In the genomic region with DNA sequence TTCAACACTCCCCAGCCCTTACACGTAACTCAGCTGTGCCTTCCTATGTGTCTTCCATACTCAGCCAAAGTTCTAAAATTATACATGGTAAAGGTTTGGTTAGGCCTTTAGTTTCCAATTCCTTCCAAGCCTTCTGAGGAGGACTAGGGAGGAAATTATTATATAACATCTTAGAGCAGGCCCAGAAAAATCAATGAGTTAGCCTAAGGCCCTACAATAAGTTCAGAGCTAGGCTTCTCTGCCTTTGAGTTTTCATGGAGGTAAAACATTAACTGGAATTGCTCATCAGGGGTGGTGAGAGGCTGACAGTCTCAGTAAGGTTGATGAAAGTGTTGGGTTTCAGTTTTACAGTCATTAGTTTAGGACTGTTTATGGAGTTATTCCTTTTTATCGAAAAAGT, we compare ENCODE assay signal across 13 cellular contexts.
A peak's percentile ranks its signal among the peaks of the same experiment; 100 is the strongest.
DNase-seq lines count a peak whose midpoint lies in the region; ATAC-seq and TF ChIP-seq lines count a peak whose summit lies in the region.
"Had no signal": no experiment of that assay in that cellular context is flagged by ENCODE, and none has a peak within 500 bp of the region (broad histone marks: within the 10 kb centered on the region; RNA-seq: fewer than 3 reads in every experiment).

No MANE protein-coding gene starts in this region.

- H3K4me1 ChIP-seq in liver (ENCODE audit: control insufficient read depth in 4 of 4, insufficient read depth in 4 of 4, low read length in 3 of 4) (peaks cover 0 to 4% (median 3%) of the 10 kb centered on the region in 4 donors), body of pancreas (no peaks in the 10 kb centered on the region)

- H3K27me3 ChIP-seq in liver (ENCODE audit: control insufficient read depth in 4 of 4, insufficient read depth in 4 of 4, low read length in 3 of 4) (no peaks in the 10 kb centered on the region), body of pancreas (no peaks in the 10 kb centered on the region)

- H3K9me3 ChIP-seq in liver (ENCODE audit: control insufficient read depth in 4 of 4, low read length in 3 of 4) (no peaks in the 10 kb centered on the region), body of pancreas (no peaks in the 10 kb centered on the region)

- no peaks in the 10 kb centered on the region for H3K36me3 ChIP-seq in liver (ENCODE audit: control insufficient read depth in 4 of 4, insufficient read depth in 3 of 4, low read depth in 1 of 4, low read length in 3 of 4)
- no peaks in the 10 kb centered on the region for H3K36me3 ChIP-seq in body of pancreas (replicated peaks in 1 of 2; ENCODE audit: insufficient read depth in 1 of 2, low read depth in 2 of 2)

- 62% methylated on average over 2 of the region's 2 CpGs for WGBS in liver
- 67 to 77% methylated on average over 2 of the region's 2 CpGs for WGBS in body of pancreas, 2 donors

- intact Hi-C loops in body of pancreas (cut with DNase I), result no loop called here

- DNase-seq in NCI-H187 treated with DMSO at 0.1 percent for 48 hours (lab: John Stamatoyannopoulos, UW), result no peak
- no peak for DNase-seq in epidermal melanocyte (ENCODE audit: insufficient read length, low spot score)
- no peak for DNase-seq in body of pancreas
- DNase-seq in activated CD8-positive, alpha-beta memory T cell treated with anti-CD3 and anti-CD28 coated beads, Interleukin-2, amount 50 U/mL, for 4 hours, result no peak
- DNase-seq: C1 segment of cervical spinal cord, erythroblast, NCI-H1092 treated with DMSO at 0.1 percent for 48 hours had no signal

- ATAC-seq in GM18867 (IDR thresholded peaks at IDR 0.05; ENCODE audit: unreplicated experiment) (peak; percentile 84), HG02623 (IDR thresholded peaks at IDR 0.05; ENCODE audit: unreplicated experiment) (peak; percentile 84), HG03460 (IDR thresholded peaks at IDR 0.05; ENCODE audit: unreplicated experiment) (peak; percentile 74), body of pancreas (no peak)
- ATAC-seq: activated T-helper 17 cell treated with anti-CD3 and anti-CD28 coated beads, Interleukin-2, amount 50 U/mL, for 72 hours had no signal

- H3K27ac ChIP-seq in liver (ENCODE audit: low read depth in 1 of 2, low read length in 2 of 2), result peak overlapping the region in 1 of 2 donors; percentile 53
- H3K27ac ChIP-seq in body of pancreas, result no peak overlapping the region
- H3K27ac ChIP-seq: skin epidermis had no signal

- TF ChIP-seq POLR2A in body of pancreas (IDR thresholded peaks at IDR 0.05), result no peak

- no peak overlapping the region for H3K9ac ChIP-seq in liver (ENCODE audit: low read depth in 1 of 2, low read length in 2 of 2)

- TF ChIP-seq RAD21 in liver (IDR thresholded peaks at IDR 0.05), result peak; percentile 13 to 25

- TF ChIP-seq CTCF in liver (IDR thresholded peaks at IDR 0.05; ENCODE audit: low read depth, low read length, missing input control) (no peak), body of pancreas (IDR thresholded peaks at IDR 0.05) (no peak)

- H3K4me3 ChIP-seq in liver (ENCODE audit: low read depth in 1 of 3, low read length in 3 of 3) (no peak overlapping the region), body of pancreas (no peak overlapping the region)
- H3K4me3 ChIP-seq: skin epidermis had no signal

TF ChIP-seq in liver, 16 proteins besides CTCF, POLR2A, EP300 and RAD21:
- TF ChIP-seq EGR1 (IDR thresholded peaks at IDR 0.05; ENCODE audit: low read depth in 2 of 2), result no peak
- TF ChIP-seq, protein P1, sequence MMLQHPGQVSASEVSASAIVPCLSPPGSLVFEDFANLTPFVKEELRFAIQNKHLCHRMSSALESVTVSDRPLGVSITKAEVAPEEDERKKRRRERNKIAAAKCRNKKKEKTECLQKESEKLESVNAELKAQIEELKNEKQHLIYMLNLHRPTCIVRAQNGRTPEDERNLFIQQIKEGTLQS (IDR thresholded peaks at IDR 0.05), result peak; percentile 37
- peak; percentile 45 for TF ChIP-seq YY1 (IDR thresholded peaks at IDR 0.05)
- no peak for TF ChIP-seq HNF4G (IDR thresholded peaks at IDR 0.05)
- peak; percentile 43 to 60 for TF ChIP-seq RXRA (IDR thresholded peaks at IDR 0.05)
- no peak for TF ChIP-seq GABPA (IDR thresholded peaks at IDR 0.05 in 1 of 2, conservative IDR thresholded peaks at IDR 0.05 in 1 of 2)
- TF ChIP-seq FOXA2 (IDR thresholded peaks at IDR 0.05), result no peak
- TF ChIP-seq SP1 (IDR thresholded peaks at IDR 0.05), result no peak
- TF ChIP-seq, protein P2, sequence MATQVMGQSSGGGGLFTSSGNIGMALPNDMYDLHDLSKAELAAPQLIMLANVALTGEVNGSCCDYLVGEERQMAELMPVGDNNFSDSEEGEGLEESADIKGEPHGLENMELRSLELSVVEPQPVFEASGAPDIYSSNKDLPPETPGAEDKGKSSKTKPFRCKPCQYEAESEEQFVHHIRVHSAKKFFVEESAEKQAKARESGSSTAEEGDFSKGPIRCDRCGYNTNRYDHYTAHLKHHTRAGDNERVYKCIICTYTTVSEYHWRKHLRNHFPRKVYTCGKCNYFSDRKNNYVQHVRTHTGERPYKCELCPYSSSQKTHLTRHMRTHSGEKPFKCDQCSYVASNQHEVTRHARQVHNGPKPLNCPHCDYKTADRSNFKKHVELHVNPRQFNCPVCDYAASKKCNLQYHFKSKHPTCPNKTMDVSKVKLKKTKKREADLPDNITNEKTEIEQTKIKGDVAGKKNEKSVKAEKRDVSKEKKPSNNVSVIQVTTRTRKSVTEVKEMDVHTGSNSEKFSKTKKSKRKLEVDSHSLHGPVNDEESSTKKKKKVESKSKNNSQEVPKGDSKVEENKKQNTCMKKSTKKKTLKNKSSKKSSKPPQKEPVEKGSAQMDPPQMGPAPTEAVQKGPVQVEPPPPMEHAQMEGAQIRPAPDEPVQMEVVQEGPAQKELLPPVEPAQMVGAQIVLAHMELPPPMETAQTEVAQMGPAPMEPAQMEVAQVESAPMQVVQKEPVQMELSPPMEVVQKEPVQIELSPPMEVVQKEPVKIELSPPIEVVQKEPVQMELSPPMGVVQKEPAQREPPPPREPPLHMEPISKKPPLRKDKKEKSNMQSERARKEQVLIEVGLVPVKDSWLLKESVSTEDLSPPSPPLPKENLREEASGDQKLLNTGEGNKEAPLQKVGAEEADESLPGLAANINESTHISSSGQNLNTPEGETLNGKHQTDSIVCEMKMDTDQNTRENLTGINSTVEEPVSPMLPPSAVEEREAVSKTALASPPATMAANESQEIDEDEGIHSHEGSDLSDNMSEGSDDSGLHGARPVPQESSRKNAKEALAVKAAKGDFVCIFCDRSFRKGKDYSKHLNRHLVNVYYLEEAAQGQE (IDR thresholded peaks at IDR 0.05), result no peak
- TF ChIP-seq, protein P3, sequence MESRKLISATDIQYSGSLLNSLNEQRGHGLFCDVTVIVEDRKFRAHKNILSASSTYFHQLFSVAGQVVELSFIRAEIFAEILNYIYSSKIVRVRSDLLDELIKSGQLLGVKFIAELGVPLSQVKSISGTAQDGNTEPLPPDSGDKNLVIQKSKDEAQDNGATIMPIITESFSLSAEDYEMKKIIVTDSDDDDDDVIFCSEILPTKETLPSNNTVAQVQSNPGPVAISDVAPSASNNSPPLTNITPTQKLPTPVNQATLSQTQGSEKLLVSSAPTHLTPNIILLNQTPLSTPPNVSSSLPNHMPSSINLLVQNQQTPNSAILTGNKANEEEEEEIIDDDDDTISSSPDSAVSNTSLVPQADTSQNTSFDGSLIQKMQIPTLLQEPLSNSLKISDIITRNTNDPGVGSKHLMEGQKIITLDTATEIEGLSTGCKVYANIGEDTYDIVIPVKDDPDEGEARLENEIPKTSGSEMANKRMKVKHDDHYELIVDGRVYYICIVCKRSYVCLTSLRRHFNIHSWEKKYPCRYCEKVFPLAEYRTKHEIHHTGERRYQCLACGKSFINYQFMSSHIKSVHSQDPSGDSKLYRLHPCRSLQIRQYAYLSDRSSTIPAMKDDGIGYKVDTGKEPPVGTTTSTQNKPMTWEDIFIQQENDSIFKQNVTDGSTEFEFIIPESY (IDR thresholded peaks at IDR 0.05), result no peak
- TF ChIP-seq HNF4A (conservative IDR thresholded peaks at IDR 0.05), result peak; percentile 17 to 21
- TF ChIP-seq NR2F2 (IDR thresholded peaks at IDR 0.05), result no peak
- TF ChIP-seq, protein P4, sequence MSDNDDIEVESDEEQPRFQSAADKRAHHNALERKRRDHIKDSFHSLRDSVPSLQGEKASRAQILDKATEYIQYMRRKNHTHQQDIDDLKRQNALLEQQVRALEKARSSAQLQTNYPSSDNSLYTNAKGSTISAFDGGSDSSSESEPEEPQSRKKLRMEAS (IDR thresholded peaks at IDR 0.05), result no peak
- peak in 1 of 2 donors; percentile 13 for TF ChIP-seq JUND (IDR thresholded peaks at IDR 0.05)
- TF ChIP-seq TAF1 (conservative IDR thresholded peaks at IDR 0.05), result no peak
- TF ChIP-seq FOXA1 (IDR thresholded peaks at IDR 0.05), result no peak
TF ChIP-seq in liver: peak in this region for 5.
